Comparison of ENCODE assay signal across 10 cellular contexts in genomic region chr14:75257241-75257640, GRCh38. TPM values are rescaled to one million over a fixed set of nuclear protein-coding genes. Genes with fewer than 3 reads are reported as not detected.
DNase-seq lines count a peak whose midpoint lies in the region; ATAC-seq, FAIRE-seq and TF ChIP-seq lines count a peak whose summit lies in the region.
"Had no signal": no experiment of that assay in that cellular context is flagged by ENCODE, and none has a peak within 500 bp of the region (broad histone marks: within the 10 kb centered on the region; RNA-seq: fewer than 3 reads in every experiment).

No MANE protein-coding gene starts in this region.

- WGBS in suprapubic skin, result 52% methylated on average over 3 of the region's 3 CpGs

- H3K27ac ChIP-seq in suprapubic skin, result peak overlapping the region; percentile 95

- no peak overlapping the region for H3K4me3 Mint-ChIP-seq in T-helper 2 cell treated with Interferon-gamma antibody and Interleukin-4, amounts not matched to agents 5 μg/mL and 100 μg/mL, for 36 hours

- peak overlapping the region; percentile 53 for H3K27ac Mint-ChIP-seq in T-helper 2 cell treated with Interferon-gamma antibody and Interleukin-4, amounts not matched to agents 5 μg/mL and 100 μg/mL, for 36 hours

- no peaks in the 10 kb centered on the region for H3K9me3 Mint-ChIP-seq in T-helper 2 cell treated with Interferon-gamma antibody and Interleukin-4, amounts not matched to agents 5 μg/mL and 100 μg/mL, for 36 hours

- no peaks in the 10 kb centered on the region for H3K9me3 ChIP-seq in suprapubic skin

- no peak for ATAC-seq in esophagus mucosa

- no peak overlapping the region for H3K4me3 ChIP-seq in suprapubic skin

- H3K36me3 ChIP-seq in suprapubic skin, result no peaks in the 10 kb centered on the region

- FAIRE-seq in GM19239 (lab: Jason Lieb, UNC), result no peak
- FAIRE-seq: GM12892 had no signal

- H3K36me3 Mint-ChIP-seq in T-helper 2 cell treated with Interferon-gamma antibody and Interleukin-4, amounts not matched to agents 5 μg/mL and 100 μg/mL, for 36 hours (ENCODE audit: low read depth), result no peaks in the 10 kb centered on the region

- DNase-seq in T-helper 2 cell treated with Interferon-gamma antibody and Interleukin-4, amounts not matched to agents 5 μg/mL and 100 μg/mL, for 36 hours (ENCODE audit: low spot score), result no peak
- no peak for DNase-seq in T-helper 2 cell
- peak; percentile 24 for DNase-seq in amniotic epithelial cell (ENCODE audit: low read depth)
- DNase-seq in lung microvascular endothelial cell (ENCODE audit: low read depth in 2 of 2), result peak; percentile 75 to 78
- no peak for DNase-seq in suprapubic skin (ENCODE audit: low spot score in 2 of 2)
- no peak for DNase-seq in GM19239 (ENCODE audit: insufficient read length, low spot score)
- DNase-seq in NCI-H446 treated with DMSO at 0.1 percent for 48 hours (lab: John Stamatoyannopoulos, UW), result no peak
- DNase-seq: midbrain had no signal

- H3K27me3 ChIP-seq in suprapubic skin, result no peaks in the 10 kb centered on the region

- TF ChIP-seq CTCF in suprapubic skin (IDR thresholded peaks at IDR 0.05), result no peak

- TF ChIP-seq EP300 in suprapubic skin (IDR thresholded peaks at IDR 0.05), result no peak

- H3K27me3 Mint-ChIP-seq in T-helper 2 cell treated with Interferon-gamma antibody and Interleukin-4, amounts not matched to agents 5 μg/mL and 100 μg/mL, for 36 hours (ENCODE audit: low read depth), result peaks cover 66% of the 10 kb centered on the region

- H3K4me1 ChIP-seq in suprapubic skin, result peaks cover 71% of the 10 kb centered on the region

- TF ChIP-seq POLR2A in suprapubic skin (IDR thresholded peaks at IDR 0.05), result no peak

- H3K4me1 Mint-ChIP-seq in T-helper 2 cell treated with Interferon-gamma antibody and Interleukin-4, amounts not matched to agents 5 μg/mL and 100 μg/mL, for 36 hours (ENCODE audit: low read depth), result peaks cover 25% of the 10 kb centered on the region

RNA-seq across cellular contexts. Expression of gene FOS, which starts 21.4 kb away (rescaled TPM):
- total RNA-seq in lung microvascular endothelial cell, result 7.8 and 278 TPM in 2 replicates
- total RNA-seq in suprapubic skin, result 1,000 to 10,000 TPM; 2,120 to 3,987 (median 3,212) TPM
- total RNA-seq in esophagus mucosa, result 125 TPM

Comparison
In these comparisons a context has a peak if more than half of its experiments do, and no peak if none do; other contexts are left out.
1. DNase-seq: peak in amniotic epithelial cell (single experiment) and lung microvascular endothelial cell (2 of 2); none in T-helper 2 cell treated with Interferon-gamma antibody and Interleukin-4, amounts not matched to agents 5 μg/mL and 100 μg/mL, for 36 hours (single experiment), T-helper 2 cell (0 of 5), suprapubic skin (0 of 2), GM19239 (single experiment) and NCI-H446 treated with DMSO at 0.1 percent for 48 hours (single experiment).